1 cellular context compared by ENCODE assay signal in the genomic region with DNA sequence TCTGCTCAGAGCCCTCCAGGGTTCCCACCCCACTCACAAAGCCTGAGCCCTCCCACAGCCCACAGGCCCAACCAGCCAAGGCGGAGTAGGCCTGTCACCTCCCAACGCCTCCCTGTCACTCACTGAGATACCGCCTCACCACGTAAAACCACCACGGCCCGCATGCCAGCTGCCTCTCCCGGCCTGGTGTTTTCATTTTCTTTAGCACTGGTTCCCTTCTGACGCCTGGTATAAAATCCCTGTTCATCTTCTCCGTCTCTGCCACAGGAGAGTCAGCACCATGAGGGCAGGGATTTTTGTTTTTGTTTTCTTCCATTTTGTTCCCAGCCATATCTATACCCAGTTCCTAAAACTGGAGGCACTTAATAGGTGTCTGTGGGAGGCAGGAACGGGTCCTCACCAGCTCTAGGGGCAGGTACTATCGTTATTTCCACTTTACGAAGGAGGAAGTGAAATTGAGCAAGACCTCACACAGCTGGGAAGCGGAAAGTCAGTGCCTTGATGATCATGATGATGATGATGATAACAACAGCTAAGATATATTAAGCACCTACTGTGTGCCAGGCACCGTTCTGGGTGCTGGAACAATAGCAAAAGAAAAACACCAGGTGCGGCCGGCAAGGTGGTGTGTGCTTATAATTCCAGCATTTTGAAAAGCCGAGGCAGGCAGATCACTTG.
TF ChIP-seq lines count a peak whose summit lies in the region.

No MANE protein-coding gene starts in this region.

TF ChIP-seq in SK-N-SH, 30 proteins besides CTCF, POLR2A, EP300 and RAD21 (continued from another document):
- TF ChIP-seq, protein P1, sequence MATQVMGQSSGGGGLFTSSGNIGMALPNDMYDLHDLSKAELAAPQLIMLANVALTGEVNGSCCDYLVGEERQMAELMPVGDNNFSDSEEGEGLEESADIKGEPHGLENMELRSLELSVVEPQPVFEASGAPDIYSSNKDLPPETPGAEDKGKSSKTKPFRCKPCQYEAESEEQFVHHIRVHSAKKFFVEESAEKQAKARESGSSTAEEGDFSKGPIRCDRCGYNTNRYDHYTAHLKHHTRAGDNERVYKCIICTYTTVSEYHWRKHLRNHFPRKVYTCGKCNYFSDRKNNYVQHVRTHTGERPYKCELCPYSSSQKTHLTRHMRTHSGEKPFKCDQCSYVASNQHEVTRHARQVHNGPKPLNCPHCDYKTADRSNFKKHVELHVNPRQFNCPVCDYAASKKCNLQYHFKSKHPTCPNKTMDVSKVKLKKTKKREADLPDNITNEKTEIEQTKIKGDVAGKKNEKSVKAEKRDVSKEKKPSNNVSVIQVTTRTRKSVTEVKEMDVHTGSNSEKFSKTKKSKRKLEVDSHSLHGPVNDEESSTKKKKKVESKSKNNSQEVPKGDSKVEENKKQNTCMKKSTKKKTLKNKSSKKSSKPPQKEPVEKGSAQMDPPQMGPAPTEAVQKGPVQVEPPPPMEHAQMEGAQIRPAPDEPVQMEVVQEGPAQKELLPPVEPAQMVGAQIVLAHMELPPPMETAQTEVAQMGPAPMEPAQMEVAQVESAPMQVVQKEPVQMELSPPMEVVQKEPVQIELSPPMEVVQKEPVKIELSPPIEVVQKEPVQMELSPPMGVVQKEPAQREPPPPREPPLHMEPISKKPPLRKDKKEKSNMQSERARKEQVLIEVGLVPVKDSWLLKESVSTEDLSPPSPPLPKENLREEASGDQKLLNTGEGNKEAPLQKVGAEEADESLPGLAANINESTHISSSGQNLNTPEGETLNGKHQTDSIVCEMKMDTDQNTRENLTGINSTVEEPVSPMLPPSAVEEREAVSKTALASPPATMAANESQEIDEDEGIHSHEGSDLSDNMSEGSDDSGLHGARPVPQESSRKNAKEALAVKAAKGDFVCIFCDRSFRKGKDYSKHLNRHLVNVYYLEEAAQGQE (IDR thresholded peaks at IDR 0.05; ENCODE audit: low read depth, low read length) = no peak
- no peak for TF ChIP-seq YY1 (IDR thresholded peaks at IDR 0.05; ENCODE audit: low read depth)
- TF ChIP-seq FOXJ3 (CRISPR knock-in tag; IDR thresholded peaks at IDR 0.05) = no peak
- TF ChIP-seq, protein P2, sequence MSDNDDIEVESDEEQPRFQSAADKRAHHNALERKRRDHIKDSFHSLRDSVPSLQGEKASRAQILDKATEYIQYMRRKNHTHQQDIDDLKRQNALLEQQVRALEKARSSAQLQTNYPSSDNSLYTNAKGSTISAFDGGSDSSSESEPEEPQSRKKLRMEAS (IDR thresholded peaks at IDR 0.05; ENCODE audit: low read depth) = no peak
